In genomic region chr21:41779659-41780058, GRCh38 we compare ENCODE assay signal across 13 cellular contexts. TPM values are rescaled to one million over a fixed set of nuclear protein-coding genes. Genes with fewer than 3 reads are reported as not detected.
A peak's percentile ranks its signal among the peaks of the same experiment; 100 is the strongest.
DNase-seq lines count a peak whose midpoint lies in the region; ATAC-seq, FAIRE-seq and TF ChIP-seq lines count a peak whose summit lies in the region.
"Had no signal": no experiment of that assay in that cellular context is flagged by ENCODE, and none has a peak within 500 bp of the region (broad histone marks: within the 10 kb centered on the region; RNA-seq: fewer than 3 reads in every experiment).

No MANE protein-coding gene starts in this region.

- TF ChIP-seq CTCF in Panc1 (IDR thresholded peaks at IDR 0.05) (no peak), mucosa of descending colon (IDR thresholded peaks at IDR 0.05) (no peak)

- H3K27me3 ChIP-seq in Panc1 (ENCODE audit: control insufficient read depth, insufficient read depth, low read length), result no peaks in the 10 kb centered on the region
- H3K27me3 ChIP-seq: vagina had no signal

- intact Hi-C loops in Panc1 (cut with micrococcal nuclease; ENCODE audit: unreplicated experiment) (no loop called here), mucosa of descending colon (cut with DNase I, micrococcal nuclease) (loop anchor here in 1 of 2 donors (5.0 to 10.0 kb wide), 2 partner anchors 145 to 167 kb away; no protein-coding TSS in a partner anchor)

- POLR2A ChIA-PET in Panc1 (lab: Charles Lee), result interaction anchor here (1.7 kb wide), 1 partner anchor 18 kb away, joined by 30 read pairs; no protein-coding TSS in a partner anchor

- DNase-seq in DMS79 (lab: John Stamatoyannopoulos, UW), result peak; percentile 85
- peak; percentile 62 for DNase-seq in NCI-H1092 treated with DMSO at 0.1 percent for 48 hours (lab: John Stamatoyannopoulos, UW)
- no peak for DNase-seq in Panc1 (ENCODE audit: low read depth, low spot score)
- no peak for DNase-seq in mucosa of descending colon
- DNase-seq in urothelium cell line (ENCODE audit: low spot score), result no peak
- DNase-seq: cortex of kidney, NCI-H2081 treated with DMSO at 0.1 percent for 48 hours had no signal

- peak overlapping the region; percentile 99 for H3K27ac ChIP-seq in Panc1 (ENCODE audit: low read length)
- H3K27ac ChIP-seq: vagina had no signal

- H3K4me3 ChIP-seq in Panc1 (ENCODE audit: low read depth in 2 of 2, low read length in 2 of 2) (peak overlapping the region; percentile 27 to 28), mucosa of descending colon (no peak overlapping the region)
- H3K4me3 ChIP-seq: vagina had no signal

- FAIRE-seq in urothelium cell line (lab: Jason Lieb, UNC), result no peak
- FAIRE-seq: GM12892 had no signal

- in situ Hi-C loops in Panc1 (cut with HindIII; ENCODE audit: low pct_unique_long_range_greater_than_20kb, low sequenced_read_pairs), result no loop called here

- no TSS peak for BruUV-seq in Panc1 (replicated peaks; lab: Mats Ljungman, UMichigan)

- ATAC-seq in Panc1, result peak; percentile 28; the same call in 1 of the 2 replicates
- ATAC-seq in mucosa of descending colon, result peak; percentile 72
- ATAC-seq in GM18870 (IDR thresholded peaks at IDR 0.05; ENCODE audit: unreplicated experiment), result no peak
- no peak for ATAC-seq in GM19324 (IDR thresholded peaks at IDR 0.05; ENCODE audit: low FRiP score, unreplicated experiment)
- ATAC-seq: esophagus mucosa had no signal

- peaks cover 78% of the 10 kb centered on the region for H3K4me1 ChIP-seq in Panc1 (ENCODE audit: control insufficient read depth, insufficient read depth, low read length)
- peaks cover 12% of the 10 kb centered on the region for H3K4me1 ChIP-seq in mucosa of descending colon (ENCODE audit: low read depth)

- H3K9me3 ChIP-seq in Panc1 (ENCODE audit: control insufficient read depth, insufficient read depth, low read depth, low read length) (no peaks in the 10 kb centered on the region), mucosa of descending colon (no peaks in the 10 kb centered on the region)
- H3K9me3 ChIP-seq: vagina had no signal

- CTCF ChIA-PET in Panc1 (lab: Charles Lee), result no interaction called here

- H3K36me3 ChIP-seq in Panc1 (ENCODE audit: control insufficient read depth, insufficient read depth, low read length) (no peaks in the 10 kb centered on the region), mucosa of descending colon (ENCODE audit: low read depth) (no peaks in the 10 kb centered on the region)
- H3K36me3 ChIP-seq: vagina had no signal

RNA-seq across cellular contexts. Expression of gene RIPK4, which starts 12.8 kb away (rescaled TPM):
- total RNA-seq in Panc1 (2021; ENCODE audit: unreplicated experiment), result 67.4 TPM
- 76.4 TPM for polyA plus RNA-seq in Panc1 (2012; ENCODE audit: insufficient read length)
- 10 to 100 TPM in 2 of 3 donors, 1 to 10 TPM in 1; 5.1 to 14.8 (median 10.2) TPM for total RNA-seq in mucosa of descending colon
- total RNA-seq: G401 had no signal

Comparison
In these comparisons a context has a peak if more than half of its experiments do, and no peak if none do; other contexts are left out.
1. DNase-seq: peak in DMS79 (single experiment) and NCI-H1092 treated with DMSO at 0.1 percent for 48 hours (single experiment); none in Panc1 (single experiment), mucosa of descending colon (0 of 3) and urothelium cell line (single experiment).
2. ATAC-seq: peak in Panc1 (single experiment) and mucosa of descending colon (single experiment); none in GM18870 (single experiment) and GM19324 (single experiment).